11 cellular contexts compared by ENCODE assay signal in the genomic region with DNA sequence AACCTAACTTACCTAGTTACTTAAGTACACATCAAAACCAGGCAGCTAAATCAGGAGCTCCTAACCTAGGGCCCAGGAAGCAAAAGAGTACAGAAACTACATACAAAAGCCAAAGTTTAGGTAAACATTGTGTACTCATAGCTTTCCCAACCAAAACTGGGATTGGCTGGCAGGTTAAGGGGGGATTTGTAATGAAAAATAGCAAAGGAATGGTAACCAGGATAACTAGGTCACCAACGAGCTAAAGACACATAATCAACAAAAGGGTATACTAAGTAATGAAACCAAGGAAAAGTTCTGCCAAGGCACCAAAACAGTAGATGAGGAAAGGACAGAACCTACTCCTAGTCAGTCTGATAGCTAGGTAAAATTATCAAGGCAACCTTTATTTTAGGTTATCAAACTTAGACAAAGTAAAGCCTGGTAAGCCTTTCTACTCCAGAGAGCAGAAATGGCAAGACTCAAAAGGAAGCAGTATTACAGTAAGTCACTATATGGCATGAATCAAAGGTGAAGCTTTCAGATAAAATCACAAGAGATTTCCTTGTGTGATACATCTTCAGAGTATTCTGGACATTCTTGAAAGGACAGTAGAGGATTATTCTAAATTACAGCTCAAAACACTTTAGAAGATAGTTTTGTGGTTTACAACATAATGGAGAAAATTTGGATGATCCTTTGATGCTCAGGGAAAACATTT. TPM values are rescaled to one million over a fixed set of nuclear protein-coding genes. Genes with fewer than 3 reads are reported as not detected.
DNase-seq lines count a peak whose midpoint lies in the region; ATAC-seq and TF ChIP-seq lines count a peak whose summit lies in the region.
"Had no signal": no experiment of that assay in that cellular context is flagged by ENCODE, and none has a peak within 500 bp of the region (broad histone marks: within the 10 kb centered on the region; RNA-seq: fewer than 3 reads in every experiment).

No MANE protein-coding gene starts in this region.

- H3K36me3 Mint-ChIP-seq in stimulated activated naive CD8-positive, alpha-beta T cell treated with anti-CD3 and anti-CD28 coated beads, Interleukin-15, Interleukin-2, amounts not matched to agents 100 ng/mL and 50 ng/mL, for 24 hours (ENCODE audit: low read depth), result peaks cover 100% of the 10 kb centered on the region
- peaks cover 86% of the 10 kb centered on the region for H3K36me3 Mint-ChIP-seq in brain
- peaks cover 30% of the 10 kb centered on the region for H3K36me3 Mint-ChIP-seq in mesothelial cell of epicardium

- H3K4me3 Mint-ChIP-seq in stimulated activated naive CD8-positive, alpha-beta T cell treated with anti-CD3 and anti-CD28 coated beads, Interleukin-15, Interleukin-2, amounts not matched to agents 100 ng/mL and 50 ng/mL, for 24 hours, result peak overlapping the region; percentile 100
- peak overlapping the region in 4 of 5 experiments; percentile 78 to 100 (median 99) for H3K4me3 Mint-ChIP-seq in brain
- H3K4me3 Mint-ChIP-seq in mesothelial cell of epicardium, result no peak overlapping the region

- ATAC-seq in stimulated activated naive CD8-positive, alpha-beta T cell treated with anti-CD3 and anti-CD28 coated beads, Interleukin-15, Interleukin-2, amounts not matched to agents 100 U/mL and 50 U/mL, for 24 hours, result no peak
- ATAC-seq in HG03442 (IDR thresholded peaks at IDR 0.05; ENCODE audit: unreplicated experiment), result no peak

- H3K27ac Mint-ChIP-seq in stimulated activated naive CD8-positive, alpha-beta T cell treated with anti-CD3 and anti-CD28 coated beads, Interleukin-15, Interleukin-2, amounts not matched to agents 100 ng/mL and 50 ng/mL, for 24 hours, result peak overlapping the region; percentile 89
- H3K27ac Mint-ChIP-seq in brain (peak overlapping the region in 3 of 5 experiments; percentile 17 to 44 (median 23)), mesothelial cell of epicardium (peak overlapping the region; percentile 43)

- H3K9me3 Mint-ChIP-seq in stimulated activated naive CD8-positive, alpha-beta T cell treated with anti-CD3 and anti-CD28 coated beads, Interleukin-15, Interleukin-2, amounts not matched to agents 100 ng/mL and 50 ng/mL, for 24 hours, result no peaks in the 10 kb centered on the region
- H3K9me3 Mint-ChIP-seq in brain (no peaks in the 10 kb centered on the region), mesothelial cell of epicardium (no peaks in the 10 kb centered on the region)

- peaks cover 94% of the 10 kb centered on the region for H3K4me1 Mint-ChIP-seq in stimulated activated naive CD8-positive, alpha-beta T cell treated with anti-CD3 and anti-CD28 coated beads, Interleukin-15, Interleukin-2, amounts not matched to agents 100 ng/mL and 50 ng/mL, for 24 hours (ENCODE audit: low read depth)
- H3K4me1 Mint-ChIP-seq in brain, result peaks cover 98% of the 10 kb centered on the region
- H3K4me1 Mint-ChIP-seq in mesothelial cell of epicardium, result peaks cover 77% of the 10 kb centered on the region

- H3K27me3 Mint-ChIP-seq in stimulated activated naive CD8-positive, alpha-beta T cell treated with anti-CD3 and anti-CD28 coated beads, Interleukin-15, Interleukin-2, amounts not matched to agents 100 ng/mL and 50 ng/mL, for 24 hours, result no peaks in the 10 kb centered on the region
- H3K27me3 Mint-ChIP-seq in brain, result no peaks in the 10 kb centered on the region
- no peaks in the 10 kb centered on the region for H3K27me3 Mint-ChIP-seq in mesothelial cell of epicardium (ENCODE audit: low read depth)

- no peak for DNase-seq in stimulated activated naive CD8-positive, alpha-beta T cell treated with anti-CD3 and anti-CD28 coated beads, Interleukin-15, Interleukin-2, amounts not matched to agents 100 U/mL and 50 U/mL, for 24 hours
- DNase-seq in mesothelial cell of epicardium (ENCODE audit: low spot score in 2 of 2, unreplicated experiment in 2 of 2), result no peak
- no peak for DNase-seq in NCI-H146 treated with DMSO at 0.1 percent for 48 hours (lab: John Stamatoyannopoulos, UW; ENCODE audit: unreplicated experiment)
- DNase-seq in DMS153 treated with DMSO at 0.1 percent for 48 hours (lab: John Stamatoyannopoulos, UW; ENCODE audit: unreplicated experiment), result no peak
- DNase-seq in hippocampal formation (lab: John Stamatoyannopoulos, UW), result no peak
- DNase-seq: Caco-2, MM.1S, sigmoid colon had no signal

- no peak for TF ChIP-seq CTCF in brain (conservative IDR thresholded peaks at IDR 0.05)
- TF ChIP-seq CTCF in mesothelial cell of epicardium (IDR thresholded peaks at IDR 0.05; ENCODE audit: unreplicated experiment), result no peak

RNA-seq across cellular contexts. Expression of gene TRA2B, which starts 10.2 kb away (rescaled TPM):
- 96.7 TPM for polyA plus RNA-seq in brain (ENCODE audit: insufficient read depth, low read depth, low replicate concordance)
- total RNA-seq in mesothelial cell of epicardium, result 217 to 228 TPM (median 222 TPM) in 3 replicates

Comparison
In these comparisons a context has a peak if more than half of its experiments do, and no peak if none do; other contexts are left out.
1. H3K27ac Mint-ChIP-seq: peak in every context shown above with its lines; median percentile 89 in stimulated activated naive CD8-positive, alpha-beta T cell treated with anti-CD3 and anti-CD28 coated beads, Interleukin-15, Interleukin-2, amounts not matched to agents 100 ng/mL and 50 ng/mL, for 24 hours; 43 in mesothelial cell of epicardium; 23 in brain.